Comparison of ENCODE assay signal across 8 cellular contexts in the genomic region with DNA sequence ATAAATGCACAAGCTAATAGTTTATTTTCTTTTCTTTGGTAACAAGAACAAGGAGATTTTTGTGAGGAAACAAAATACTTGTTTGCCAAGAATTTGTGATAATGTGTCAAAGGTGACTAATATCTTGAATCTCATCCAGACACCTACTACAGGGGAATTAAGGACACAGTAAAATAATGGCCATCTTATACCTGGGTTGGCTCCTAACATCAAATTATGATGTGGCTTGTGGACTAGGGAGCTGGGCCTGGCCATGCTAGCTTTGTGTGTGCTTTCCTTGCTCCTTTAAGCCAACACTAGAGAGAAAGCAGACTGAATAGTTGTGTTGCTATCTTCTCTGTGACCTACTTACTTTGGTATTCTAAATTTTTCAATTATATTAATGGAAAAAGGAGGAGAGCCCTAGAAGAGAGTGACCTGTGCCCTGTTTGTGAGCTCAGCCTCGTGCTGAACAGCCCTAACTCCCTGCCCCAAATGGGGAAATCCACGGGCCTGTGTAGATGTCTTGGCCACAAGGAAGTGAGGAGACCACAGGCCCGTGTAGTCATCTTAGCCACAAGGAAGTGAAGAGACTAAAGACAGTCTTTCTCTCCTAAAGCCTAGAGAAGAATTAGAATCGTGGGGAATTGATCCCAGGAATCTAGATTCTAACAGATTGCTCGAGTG. TPM values are rescaled to one million over a fixed set of nuclear protein-coding genes. Genes with fewer than 3 reads are reported as not detected.
DNase-seq lines count a peak whose midpoint lies in the region; ATAC-seq and TF ChIP-seq lines count a peak whose summit lies in the region.

No MANE protein-coding gene starts in this region.

- H3K27ac ChIP-seq in DOHH2 (ENCODE audit: low read depth, low read length) (no peak overlapping the region), adrenal gland (peak overlapping the region in 3 of 5 donors; percentile 7 to 42 (median 18)), mesenchymal stem cell (ENCODE audit: low read length, poor library complexity, severe bottlenecking) (no peak overlapping the region)

- no peaks in the 10 kb centered on the region for H4K20me1 ChIP-seq in DOHH2 (ENCODE audit: control insufficient read depth, insufficient read depth, low read depth, low read length)

- no peak overlapping the region for H3K4ac ChIP-seq in mesenchymal stem cell (ENCODE audit: low read depth in 1 of 2, low read length in 2 of 2)

- DNase-seq in adrenal gland (peak; percentile 27 to 64 (median 51)), mesenchymal stem cell (peak; percentile 84), NCI-H774 (lab: John Stamatoyannopoulos, UW) (no peak), occipital lobe (lab: John Stamatoyannopoulos, UW) (no peak)
- DNase-seq in activated T-cell treated with anti-CD3 and anti-CD28 coated beads, Interleukin-2, amount 50 U/mL, for 1 hour = no peak

- no peaks in the 10 kb centered on the region for H3F3A ChIP-seq in DOHH2 (ENCODE audit: control insufficient read depth, insufficient read depth)

- no peak overlapping the region for H2AK5ac ChIP-seq in mesenchymal stem cell (ENCODE audit: low read length, severe bottlenecking)

- peak overlapping the region in 1 of 2 experiments; percentile 36 for H3K14ac ChIP-seq in mesenchymal stem cell (ENCODE audit: low read length in 2 of 2)

- no peak for TF ChIP-seq CTCF in DOHH2 (IDR thresholded peaks at IDR 0.05; ENCODE audit: low read depth, low read length, poor library complexity, severe bottlenecking)
- TF ChIP-seq CTCF in adrenal gland (IDR thresholded peaks at IDR 0.05) = no peak

- H3K79me2 ChIP-seq in DOHH2 (ENCODE audit: control insufficient read depth, low read length) = no peaks in the 10 kb centered on the region

- peak overlapping the region; percentile 95 for H2BK120ac ChIP-seq in mesenchymal stem cell (ENCODE audit: low read depth, low read length)

- no peaks in the 10 kb centered on the region for H3K36me3 ChIP-seq in DOHH2 (ENCODE audit: control insufficient read depth, low read length)
- no peaks in the 10 kb centered on the region for H3K36me3 ChIP-seq in adrenal gland (replicated peaks in 1 of 2)
- H3K36me3 ChIP-seq in mesenchymal stem cell (ENCODE audit: control insufficient read depth in 1 of 2, insufficient read depth in 2 of 2, low read depth in 1 of 2, low read length in 2 of 2) = no peaks in the 10 kb centered on the region

- H3K27me3 ChIP-seq in DOHH2 (ENCODE audit: control insufficient read depth, low read length) = no peaks in the 10 kb centered on the region
- H3K27me3 ChIP-seq in adrenal gland = no peaks in the 10 kb centered on the region
- no peaks in the 10 kb centered on the region for H3K27me3 ChIP-seq in mesenchymal stem cell (ENCODE audit: control insufficient read depth in 1 of 2, insufficient read depth in 1 of 2, low read length in 2 of 2)

- peak overlapping the region in 1 of 2 experiments; percentile 64 for H3K18ac ChIP-seq in mesenchymal stem cell (ENCODE audit: low read depth in 1 of 2, low read length in 2 of 2)

- H2BK15ac ChIP-seq in mesenchymal stem cell (ENCODE audit: low read depth, poor library complexity, severe bottlenecking) = no peak overlapping the region

- no peak overlapping the region for H2BK12ac ChIP-seq in mesenchymal stem cell (ENCODE audit: low read length in 2 of 2)

- H3K4me1 ChIP-seq in DOHH2 (ENCODE audit: control insufficient read depth, low read length) (peaks cover 7% of the 10 kb centered on the region), adrenal gland (replicated peaks in 1 of 2) (peaks cover 5 to 15% of the 10 kb centered on the region in 2 donors), mesenchymal stem cell (ENCODE audit: control insufficient read depth, insufficient read depth, low read depth, low read length) (no peaks in the 10 kb centered on the region)

- 60 to 68% (median 61%) methylated on average over 5 of the region's 5 CpGs for WGBS in adrenal gland, 4 donors
- WGBS in mesenchymal stem cell = 35% methylated on average over 4 of the region's 5 CpGs

- no peak overlapping the region for H2AFZ ChIP-seq in mesenchymal stem cell (ENCODE audit: low read depth, low read length)

- H3K4me3 ChIP-seq in DOHH2 (ENCODE audit: low read length) (no peak overlapping the region), adrenal gland (no peak overlapping the region), mesenchymal stem cell (ENCODE audit: insufficient read depth in 1 of 2, low read depth in 1 of 2, low read length in 2 of 2) (peak overlapping the region in 1 of 2 experiments; percentile 22)

- H4K91ac ChIP-seq in mesenchymal stem cell (ENCODE audit: low read length) = no peak overlapping the region

- H4K8ac ChIP-seq in mesenchymal stem cell (ENCODE audit: low read length) = peak overlapping the region; percentile 80

- ATAC-seq in GM21526 (IDR thresholded peaks at IDR 0.05; ENCODE audit: low FRiP score, unreplicated experiment) (peak; percentile 93), HG03571 (IDR thresholded peaks at IDR 0.05; ENCODE audit: unreplicated experiment) (peak; percentile 100)

- H3K79me1 ChIP-seq in mesenchymal stem cell (replicated peaks; ENCODE audit: low read length, poor library complexity, severe bottlenecking) = no peaks in the 10 kb centered on the region

- no peaks in the 10 kb centered on the region for H3K9me3 ChIP-seq in DOHH2 (ENCODE audit: control insufficient read depth, insufficient read depth, low read length)
- peaks cover 0 to 8% (median 0%) of the 10 kb centered on the region in 3 donors for H3K9me3 ChIP-seq in adrenal gland (replicated peaks in 1 of 3)
- no peaks in the 10 kb centered on the region for H3K9me3 ChIP-seq in mesenchymal stem cell (ENCODE audit: control insufficient read depth, low read length)

- H3K4me2 ChIP-seq in DOHH2 (ENCODE audit: low read length) = 0 out of 2 replicates have a peak overlapping the region, but pooled peaks have one; percentile 2
- H3K4me2 ChIP-seq in mesenchymal stem cell (ENCODE audit: low read length, poor library complexity, severe bottlenecking) = no peak overlapping the region

- H3K23ac ChIP-seq in mesenchymal stem cell (ENCODE audit: low read length in 2 of 2) = no peak overlapping the region

- H3K9me2 ChIP-seq in DOHH2 (replicated peaks; ENCODE audit: control insufficient read depth, low read length) = no peaks in the 10 kb centered on the region

- no peak for TF ChIP-seq POLR2A in adrenal gland (IDR thresholded peaks at IDR 0.05)

- H2BK5ac ChIP-seq in mesenchymal stem cell (ENCODE audit: low read depth, low read length, poor library complexity, severe bottlenecking) = no peak overlapping the region

- H3K9ac ChIP-seq in mesenchymal stem cell (ENCODE audit: low read length) = peak overlapping the region; percentile 80

- intact Hi-C loops in adrenal gland (cut with DNase I) = no loop called here

RNA-seq across cellular contexts. Expression of gene ARHGAP24, which starts 23.3 kb away (rescaled TPM):
- total RNA-seq in adrenal gland = 1 to 10 TPM in 7 of 8 donors, under 1 TPM in 1; 0.72 to 8.7 (median 4.7) TPM
- 1 to 10 TPM; 1.9 to 3.1 (median 2.2) TPM for polyA plus RNA-seq in adrenal gland
- 36.9 TPM for polyA plus RNA-seq in mesenchymal stem cell (2013, experiment 1 of 2)
- polyA plus RNA-seq in mesenchymal stem cell (2013, experiment 2 of 2) = 39.2 TPM
- total RNA-seq in occipital lobe = 2.2 TPM

Comparison
In these comparisons a context has a peak if more than half of its experiments do, and no peak if none do; other contexts are left out.
1. H3K27ac ChIP-seq: peak in adrenal gland (3 of 5); none in DOHH2 (single experiment) and mesenchymal stem cell (single experiment).
2. DNase-seq: peak in adrenal gland (7 of 7) and mesenchymal stem cell (single experiment); none in NCI-H774 (single experiment), occipital lobe (single experiment) and activated T-cell treated with anti-CD3 and anti-CD28 coated beads, Interleukin-2, amount 50 U/mL, for 1 hour (single experiment).